Comparison of ENCODE assay signal across 1 cellular context in genomic region chr5:154189819-154190651, GRCh38.
TF ChIP-seq lines count a peak whose summit lies in the region.

No MANE protein-coding gene starts in this region.

TF ChIP-seq in GM12878, 131 proteins besides CTCF, POLR2A, EP300 and RAD21 (continued from another document and continues in another):
- TF ChIP-seq POU2F2 (IDR thresholded peaks at IDR 0.05; ENCODE audit: borderline replicate concordance, low read depth, low read length) (peak; percentile 96), ATF7 (IDR thresholded peaks at IDR 0.05; ENCODE audit: low read depth) (peak; percentile 18; the same call in 1 of the 2 replicates), CHD4 (IDR thresholded peaks at IDR 0.05) (no peak), NFYA (IDR thresholded peaks at IDR 0.05; ENCODE audit: borderline replicate concordance, low read depth, low read length) (no peak), REST (IDR thresholded peaks at IDR 0.05; ENCODE audit: low read depth, low read length) (no peak), SMARCA5 (IDR thresholded peaks at IDR 0.05) (peak; percentile 79; the same call in 1 of the 2 replicates), NBN (IDR thresholded peaks at IDR 0.05) (0 out of 2 replicates have a peak, but pooled peaks have one; percentile 49), CEBPB (IDR thresholded peaks at IDR 0.05; ENCODE audit: borderline replicate concordance in 1 of 2, low read depth in 2 of 2, low read length in 2 of 2) (no peak), CBX5 (IDR thresholded peaks at IDR 0.05; ENCODE audit: low read depth) (no peak), HCFC1 (IDR thresholded peaks at IDR 0.05; ENCODE audit: low read length) (no peak), BCL11A (IDR thresholded peaks at IDR 0.05; ENCODE audit: low read depth, low read length) (no peak), IRF4 (IDR thresholded peaks at IDR 0.05; ENCODE audit: low read depth, low read length) (no peak), FOXK2 (IDR thresholded peaks at IDR 0.05) (peak; percentile 77), MTA2 (IDR thresholded peaks at IDR 0.05; ENCODE audit: low read depth) (no peak), SMAD1 (IDR thresholded peaks at IDR 0.05; ENCODE audit: low read depth, partially characterized antibody) (no peak), PML (IDR thresholded peaks at IDR 0.05; ENCODE audit: low read length) (no peak), POLR2AphosphoS5 (IDR thresholded peaks at IDR 0.05; ENCODE audit: low read length) (no peak), EED (IDR thresholded peaks at IDR 0.05; ENCODE audit: low read depth) (0 out of 2 replicates have a peak, but pooled peaks have one; percentile 28), YY1 (IDR thresholded peaks at IDR 0.05; ENCODE audit: low read depth, low read length) (peak; percentile 47; the same call in 1 of the 2 replicates), YBX1 (IDR thresholded peaks at IDR 0.05) (no peak), E2F8 (IDR thresholded peaks at IDR 0.05; ENCODE audit: low read depth, partially characterized antibody) (no peak), TCF7 (IDR thresholded peaks at IDR 0.05; ENCODE audit: borderline replicate concordance) (no peak), BMI1 (IDR thresholded peaks at IDR 0.05; ENCODE audit: borderline replicate concordance) (no peak), ZNF207 (IDR thresholded peaks at IDR 0.05; ENCODE audit: borderline replicate concordance) (no peak), ZNF217 (IDR thresholded peaks at IDR 0.05) (peak; percentile 65; the same call in 1 of the 2 replicates), MYB (IDR thresholded peaks at IDR 0.05; ENCODE audit: borderline replicate concordance, low read depth, low read length) (no peak), SIX5 (IDR thresholded peaks at IDR 0.05; ENCODE audit: low read depth, low read length, severe bottlenecking) (no peak), RB1 (IDR thresholded peaks at IDR 0.05; ENCODE audit: borderline replicate concordance) (0 out of 2 replicates have a peak, but pooled peaks have one; percentile 56), SP1 (IDR thresholded peaks at IDR 0.05; ENCODE audit: low read depth, low read length) (no peak), CHD2 (IDR thresholded peaks at IDR 0.05; ENCODE audit: borderline replicate concordance, low read depth, low read length) (no peak), CBX3 (IDR thresholded peaks at IDR 0.05; ENCODE audit: borderline replicate concordance, low read depth) (no peak), PAX5 (IDR thresholded peaks at IDR 0.05; ENCODE audit: borderline replicate concordance, low read depth, low read length) (no peak), TBL1XR1 (IDR thresholded peaks at IDR 0.05; ENCODE audit: low read depth, low read length) (no peak), SUZ12 (IDR thresholded peaks at IDR 0.05; ENCODE audit: unreplicated experiment) (no peak), BHLHE40 (IDR thresholded peaks at IDR 0.05; ENCODE audit: borderline replicate concordance in 1 of 2, low read depth in 2 of 2, low read length in 1 of 2) (peak; percentile 43 to 97; a peak in 3 of 4 replicates), HDGF (IDR thresholded peaks at IDR 0.05) (peak; percentile 29; the same call in 1 of the 2 replicates), KDM1A (IDR thresholded peaks at IDR 0.05; ENCODE audit: borderline replicate concordance) (no peak)
- TF ChIP-seq, protein P1, sequence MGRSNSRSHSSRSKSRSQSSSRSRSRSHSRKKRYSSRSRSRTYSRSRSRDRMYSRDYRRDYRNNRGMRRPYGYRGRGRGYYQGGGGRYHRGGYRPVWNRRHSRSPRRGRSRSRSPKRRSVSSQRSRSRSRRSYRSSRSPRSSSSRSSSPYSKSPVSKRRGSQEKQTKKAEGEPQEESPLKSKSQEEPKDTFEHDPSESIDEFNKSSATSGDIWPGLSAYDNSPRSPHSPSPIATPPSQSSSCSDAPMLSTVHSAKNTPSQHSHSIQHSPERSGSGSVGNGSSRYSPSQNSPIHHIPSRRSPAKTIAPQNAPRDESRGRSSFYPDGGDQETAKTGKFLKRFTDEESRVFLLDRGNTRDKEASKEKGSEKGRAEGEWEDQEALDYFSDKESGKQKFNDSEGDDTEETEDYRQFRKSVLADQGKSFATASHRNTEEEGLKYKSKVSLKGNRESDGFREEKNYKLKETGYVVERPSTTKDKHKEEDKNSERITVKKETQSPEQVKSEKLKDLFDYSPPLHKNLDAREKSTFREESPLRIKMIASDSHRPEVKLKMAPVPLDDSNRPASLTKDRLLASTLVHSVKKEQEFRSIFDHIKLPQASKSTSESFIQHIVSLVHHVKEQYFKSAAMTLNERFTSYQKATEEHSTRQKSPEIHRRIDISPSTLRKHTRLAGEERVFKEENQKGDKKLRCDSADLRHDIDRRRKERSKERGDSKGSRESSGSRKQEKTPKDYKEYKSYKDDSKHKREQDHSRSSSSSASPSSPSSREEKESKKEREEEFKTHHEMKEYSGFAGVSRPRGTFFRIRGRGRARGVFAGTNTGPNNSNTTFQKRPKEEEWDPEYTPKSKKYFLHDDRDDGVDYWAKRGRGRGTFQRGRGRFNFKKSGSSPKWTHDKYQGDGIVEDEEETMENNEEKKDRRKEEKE (IDR thresholded peaks at IDR 0.05): peak; percentile 93
- TF ChIP-seq, protein P2, sequence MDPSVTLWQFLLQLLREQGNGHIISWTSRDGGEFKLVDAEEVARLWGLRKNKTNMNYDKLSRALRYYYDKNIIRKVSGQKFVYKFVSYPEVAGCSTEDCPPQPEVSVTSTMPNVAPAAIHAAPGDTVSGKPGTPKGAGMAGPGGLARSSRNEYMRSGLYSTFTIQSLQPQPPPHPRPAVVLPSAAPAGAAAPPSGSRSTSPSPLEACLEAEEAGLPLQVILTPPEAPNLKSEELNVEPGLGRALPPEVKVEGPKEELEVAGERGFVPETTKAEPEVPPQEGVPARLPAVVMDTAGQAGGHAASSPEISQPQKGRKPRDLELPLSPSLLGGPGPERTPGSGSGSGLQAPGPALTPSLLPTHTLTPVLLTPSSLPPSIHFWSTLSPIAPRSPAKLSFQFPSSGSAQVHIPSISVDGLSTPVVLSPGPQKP (IDR thresholded peaks at IDR 0.05; ENCODE audit: low read depth, low read length): no peak
- TF ChIP-seq, protein P3, sequence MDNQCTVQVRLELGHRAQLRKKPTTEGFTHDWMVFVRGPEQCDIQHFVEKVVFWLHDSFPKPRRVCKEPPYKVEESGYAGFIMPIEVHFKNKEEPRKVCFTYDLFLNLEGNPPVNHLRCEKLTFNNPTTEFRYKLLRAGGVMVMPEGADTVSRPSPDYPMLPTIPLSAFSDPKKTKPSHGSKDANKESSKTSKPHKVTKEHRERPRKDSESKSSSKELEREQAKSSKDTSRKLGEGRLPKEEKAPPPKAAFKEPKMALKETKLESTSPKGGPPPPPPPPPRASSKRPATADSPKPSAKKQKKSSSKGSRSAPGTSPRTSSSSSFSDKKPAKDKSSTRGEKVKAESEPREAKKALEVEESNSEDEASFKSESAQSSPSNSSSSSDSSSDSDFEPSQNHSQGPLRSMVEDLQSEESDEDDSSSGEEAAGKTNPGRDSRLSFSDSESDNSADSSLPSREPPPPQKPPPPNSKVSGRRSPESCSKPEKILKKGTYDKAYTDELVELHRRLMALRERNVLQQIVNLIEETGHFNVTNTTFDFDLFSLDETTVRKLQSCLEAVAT (IDR thresholded peaks at IDR 0.05): 0 out of 2 replicates have a peak, but pooled peaks have one; percentile 37
- TF ChIP-seq, protein P4, sequence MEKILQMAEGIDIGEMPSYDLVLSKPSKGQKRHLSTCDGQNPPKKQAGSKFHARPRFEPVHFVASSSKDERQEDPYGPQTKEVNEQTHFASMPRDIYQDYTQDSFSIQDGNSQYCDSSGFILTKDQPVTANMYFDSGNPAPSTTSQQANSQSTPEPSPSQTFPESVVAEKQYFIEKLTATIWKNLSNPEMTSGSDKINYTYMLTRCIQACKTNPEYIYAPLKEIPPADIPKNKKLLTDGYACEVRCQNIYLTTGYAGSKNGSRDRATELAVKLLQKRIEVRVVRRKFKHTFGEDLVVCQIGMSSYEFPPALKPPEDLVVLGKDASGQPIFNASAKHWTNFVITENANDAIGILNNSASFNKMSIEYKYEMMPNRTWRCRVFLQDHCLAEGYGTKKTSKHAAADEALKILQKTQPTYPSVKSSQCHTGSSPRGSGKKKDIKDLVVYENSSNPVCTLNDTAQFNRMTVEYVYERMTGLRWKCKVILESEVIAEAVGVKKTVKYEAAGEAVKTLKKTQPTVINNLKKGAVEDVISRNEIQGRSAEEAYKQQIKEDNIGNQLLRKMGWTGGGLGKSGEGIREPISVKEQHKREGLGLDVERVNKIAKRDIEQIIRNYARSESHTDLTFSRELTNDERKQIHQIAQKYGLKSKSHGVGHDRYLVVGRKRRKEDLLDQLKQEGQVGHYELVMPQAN (conservative IDR thresholded peaks at IDR 0.05): peak; percentile 80
- TF ChIP-seq, protein P5, sequence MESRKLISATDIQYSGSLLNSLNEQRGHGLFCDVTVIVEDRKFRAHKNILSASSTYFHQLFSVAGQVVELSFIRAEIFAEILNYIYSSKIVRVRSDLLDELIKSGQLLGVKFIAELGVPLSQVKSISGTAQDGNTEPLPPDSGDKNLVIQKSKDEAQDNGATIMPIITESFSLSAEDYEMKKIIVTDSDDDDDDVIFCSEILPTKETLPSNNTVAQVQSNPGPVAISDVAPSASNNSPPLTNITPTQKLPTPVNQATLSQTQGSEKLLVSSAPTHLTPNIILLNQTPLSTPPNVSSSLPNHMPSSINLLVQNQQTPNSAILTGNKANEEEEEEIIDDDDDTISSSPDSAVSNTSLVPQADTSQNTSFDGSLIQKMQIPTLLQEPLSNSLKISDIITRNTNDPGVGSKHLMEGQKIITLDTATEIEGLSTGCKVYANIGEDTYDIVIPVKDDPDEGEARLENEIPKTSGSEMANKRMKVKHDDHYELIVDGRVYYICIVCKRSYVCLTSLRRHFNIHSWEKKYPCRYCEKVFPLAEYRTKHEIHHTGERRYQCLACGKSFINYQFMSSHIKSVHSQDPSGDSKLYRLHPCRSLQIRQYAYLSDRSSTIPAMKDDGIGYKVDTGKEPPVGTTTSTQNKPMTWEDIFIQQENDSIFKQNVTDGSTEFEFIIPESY (IDR thresholded peaks at IDR 0.05): no peak
- TF ChIP-seq, protein P6, sequence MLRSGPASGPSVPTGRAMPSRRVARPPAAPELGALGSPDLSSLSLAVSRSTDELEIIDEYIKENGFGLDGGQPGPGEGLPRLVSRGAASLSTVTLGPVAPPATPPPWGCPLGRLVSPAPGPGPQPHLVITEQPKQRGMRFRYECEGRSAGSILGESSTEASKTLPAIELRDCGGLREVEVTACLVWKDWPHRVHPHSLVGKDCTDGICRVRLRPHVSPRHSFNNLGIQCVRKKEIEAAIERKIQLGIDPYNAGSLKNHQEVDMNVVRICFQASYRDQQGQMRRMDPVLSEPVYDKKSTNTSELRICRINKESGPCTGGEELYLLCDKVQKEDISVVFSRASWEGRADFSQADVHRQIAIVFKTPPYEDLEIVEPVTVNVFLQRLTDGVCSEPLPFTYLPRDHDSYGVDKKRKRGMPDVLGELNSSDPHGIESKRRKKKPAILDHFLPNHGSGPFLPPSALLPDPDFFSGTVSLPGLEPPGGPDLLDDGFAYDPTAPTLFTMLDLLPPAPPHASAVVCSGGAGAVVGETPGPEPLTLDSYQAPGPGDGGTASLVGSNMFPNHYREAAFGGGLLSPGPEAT (IDR thresholded peaks at IDR 0.05; ENCODE audit: low read depth): peak; percentile 75
